8 cellular contexts compared by ENCODE assay signal in genomic region chr2:74199871-74200305, GRCh38. TPM values are rescaled to one million over a fixed set of nuclear protein-coding genes. Genes with fewer than 3 reads are reported as not detected.
DNase-seq lines count a peak whose midpoint lies in the region; ATAC-seq, FAIRE-seq and TF ChIP-seq lines count a peak whose summit lies in the region.

No MANE protein-coding gene starts in this region.

- no peak for FAIRE-seq in astrocyte (lab: Jason Lieb, UNC)

- peaks cover 64% of the 10 kb centered on the region for H3K79me2 ChIP-seq in astrocyte (ENCODE audit: insufficient read depth, low read length)

- peak overlapping the region; percentile 95 for H3K4me3 Mint-ChIP-seq in astrocyte (ENCODE audit: unreplicated experiment)

- WGBS in mesenchymal stem cell, result 2% methylated on average over 8 of the region's 8 CpGs
- 1 to 4% methylated on average over 8 of the region's 8 CpGs for WGBS in aorta, 2 donors

- H3K4me1 ChIP-seq in astrocyte (ENCODE audit: insufficient read depth, low read length) (peaks cover 11% of the 10 kb centered on the region), mesenchymal stem cell (ENCODE audit: control insufficient read depth, insufficient read depth, low read depth, low read length) (peaks cover 5% of the 10 kb centered on the region), aorta (ENCODE audit: control insufficient read depth in 1 of 2, insufficient read depth in 2 of 2, low read length in 2 of 2) (peaks cover 0 to 4% of the 10 kb centered on the region in 2 donors)

- H3K27me3 ChIP-seq in astrocyte (ENCODE audit: insufficient read depth, low read length) (no peaks in the 10 kb centered on the region), mesenchymal stem cell (ENCODE audit: control insufficient read depth in 1 of 2, insufficient read depth in 1 of 2, low read length in 2 of 2) (no peaks in the 10 kb centered on the region), aorta (ENCODE audit: control insufficient read depth in 1 of 2, insufficient read depth in 2 of 2, low read length in 1 of 2) (no peaks in the 10 kb centered on the region)

- no peak overlapping the region for H2BK12ac ChIP-seq in mesenchymal stem cell (ENCODE audit: low read length in 2 of 2)

- H3K4me2 ChIP-seq in astrocyte (ENCODE audit: low read length) (peak overlapping the region; percentile 83), mesenchymal stem cell (ENCODE audit: low read length, poor library complexity, severe bottlenecking) (peak overlapping the region; percentile 84)

- no peak for ATAC-seq in aorta (ENCODE audit: low FRiP score)
- no peak for ATAC-seq in HG03469 (IDR thresholded peaks at IDR 0.05; ENCODE audit: unreplicated experiment)

- H3K14ac ChIP-seq in mesenchymal stem cell (ENCODE audit: low read length in 2 of 2), result no peak overlapping the region

- no peak overlapping the region for H2BK120ac ChIP-seq in mesenchymal stem cell (ENCODE audit: low read depth, low read length)

- H3K27ac Mint-ChIP-seq in astrocyte (ENCODE audit: unreplicated experiment), result peak overlapping the region; percentile 93

- H4K8ac ChIP-seq in mesenchymal stem cell (ENCODE audit: low read length), result no peak overlapping the region

- no peak overlapping the region for H2AFZ ChIP-seq in astrocyte (ENCODE audit: low read depth, low read length)
- H2AFZ ChIP-seq in mesenchymal stem cell (ENCODE audit: low read depth, low read length), result no peak overlapping the region

- H3K4me3 ChIP-seq in LNCaP clone FGC (ENCODE audit: low read depth, low read length) (peak overlapping the region; percentile 73), astrocyte (ENCODE audit: insufficient read depth, low read depth, low read length) (peak overlapping the region; percentile 83), mesenchymal stem cell (ENCODE audit: insufficient read depth in 1 of 2, low read depth in 1 of 2, low read length in 2 of 2) (peak overlapping the region in 1 of 2 experiments; percentile 82), aorta (ENCODE audit: low read length in 2 of 2) (peak overlapping the region; percentile 54 to 68)

- H3K9ac ChIP-seq in astrocyte (ENCODE audit: low read length), result peak overlapping the region; percentile 93
- H3K9ac ChIP-seq in mesenchymal stem cell (ENCODE audit: low read length), result peak overlapping the region; percentile 93

- H4K91ac ChIP-seq in mesenchymal stem cell (ENCODE audit: low read length), result no peak overlapping the region

- intact Hi-C loops in aorta (cut with DNase I), result loop anchor here in 1 of 2 donors (5.0 kb wide), 2 partner anchors 52 to 53 kb away; partner anchors contain the start of gene BOLA3

- no peak overlapping the region for H2BK15ac ChIP-seq in mesenchymal stem cell (ENCODE audit: low read depth, poor library complexity, severe bottlenecking)

- H3K27ac ChIP-seq in astrocyte (ENCODE audit: low read depth, low read length) (no peak overlapping the region), mesenchymal stem cell (ENCODE audit: low read length, poor library complexity, severe bottlenecking) (no peak overlapping the region), aorta (ENCODE audit: low read depth in 1 of 2, low read length in 2 of 2) (peak overlapping the region in 1 of 2 donors; percentile 92)

- no peaks in the 10 kb centered on the region for H3K79me1 ChIP-seq in mesenchymal stem cell (replicated peaks; ENCODE audit: low read length, poor library complexity, severe bottlenecking)

- no peak overlapping the region for H3K4ac ChIP-seq in mesenchymal stem cell (ENCODE audit: low read depth in 1 of 2, low read length in 2 of 2)

- H3K18ac ChIP-seq in mesenchymal stem cell (ENCODE audit: low read depth in 1 of 2, low read length in 2 of 2), result no peak overlapping the region

- peaks cover 13% of the 10 kb centered on the region for H3K4me1 Mint-ChIP-seq in astrocyte (ENCODE audit: low read depth, unreplicated experiment)

- no peak for TF ChIP-seq CTCF in LNCaP clone FGC (IDR thresholded peaks at IDR 0.05; ENCODE audit: control insufficient read depth, extremely low read depth, insufficient read depth)
- TF ChIP-seq CTCF in astrocyte (IDR thresholded peaks at IDR 0.05; ENCODE audit: insufficient read depth, low read depth, low read length), result no peak

- DNase-seq in CD1c-positive myeloid dendritic cell (ENCODE audit: extremely low spot score) (peak; percentile 67), LNCaP clone FGC (ENCODE audit: low read depth) (no peak), astrocyte (ENCODE audit: low read depth) (no peak), mesenchymal stem cell (peak; percentile 64), aorta (no peak), NCI-H187 treated with DMSO at 0.1 percent for 48 hours (lab: John Stamatoyannopoulos, UW) (no peak), cerebellar cortex (ENCODE audit: low spot score) (no peak)

- H3K9me3 ChIP-seq in astrocyte (ENCODE audit: insufficient read depth, low read depth, low read length) (no peaks in the 10 kb centered on the region), mesenchymal stem cell (ENCODE audit: control insufficient read depth, low read length) (no peaks in the 10 kb centered on the region), aorta (ENCODE audit: control insufficient read depth, low read length) (no peaks in the 10 kb centered on the region)

- no peak overlapping the region for H2BK5ac ChIP-seq in mesenchymal stem cell (ENCODE audit: low read depth, low read length, poor library complexity, severe bottlenecking)

- H4K20me1 ChIP-seq in astrocyte (ENCODE audit: insufficient read depth, low read length), result peaks cover 52% of the 10 kb centered on the region

- H3K23ac ChIP-seq in mesenchymal stem cell (ENCODE audit: low read length in 2 of 2), result no peak overlapping the region

- no peak overlapping the region for H2AK5ac ChIP-seq in mesenchymal stem cell (ENCODE audit: low read length, severe bottlenecking)

- no peaks in the 10 kb centered on the region for H3K36me3 ChIP-seq in astrocyte (ENCODE audit: insufficient read depth, low read length)
- peaks cover 6 to 9% of the 10 kb centered on the region in 2 experiments for H3K36me3 ChIP-seq in mesenchymal stem cell (ENCODE audit: control insufficient read depth in 1 of 2, insufficient read depth in 2 of 2, low read depth in 1 of 2, low read length in 2 of 2)
- no peaks in the 10 kb centered on the region for H3K36me3 ChIP-seq in aorta (ENCODE audit: control insufficient read depth in 1 of 2, insufficient read depth in 2 of 2, low read length in 1 of 2)

- H3K27me3 Mint-ChIP-seq in astrocyte (ENCODE audit: low read depth, unreplicated experiment), result no peaks in the 10 kb centered on the region

- no peaks in the 10 kb centered on the region for H3K9me3 Mint-ChIP-seq in astrocyte (ENCODE audit: unreplicated experiment)

- H3K36me3 Mint-ChIP-seq in astrocyte (ENCODE audit: low read depth, unreplicated experiment), result peaks cover 6% of the 10 kb centered on the region

RNA-seq across cellular contexts. Expression of gene MTHFD2, which starts 1.5 kb away (rescaled TPM):
- total RNA-seq in astrocyte (350 and 365 TPM in 2 replicates), aorta (100 to 1,000 TPM in 1 of 2 donors, 10 to 100 TPM in 1; 55.7 to 119 TPM)
- polyA plus RNA-seq in mesenchymal stem cell (2013, experiment 1 of 2), result 88.7 TPM
- 89.4 TPM for polyA plus RNA-seq in mesenchymal stem cell (2013, experiment 2 of 2)
- polyA plus RNA-seq in aorta, result 100 to 1,000 TPM; 135 to 180 TPM

RNA-seq across cellular contexts. Expression of gene MOB1A, which starts 21.2 kb away (rescaled TPM):
- total RNA-seq in astrocyte (107 and 116 TPM in 2 replicates), aorta (100 to 1,000 TPM; 101 to 105 TPM)
- 51.8 TPM for polyA plus RNA-seq in mesenchymal stem cell (2013, experiment 1 of 2)
- polyA plus RNA-seq in mesenchymal stem cell (2013, experiment 2 of 2), result 52.4 TPM
- polyA plus RNA-seq in aorta, result 10 to 100 TPM; 35.7 to 51.3 TPM

RNA-seq across cellular contexts. Expression of gene BOLA3, which starts 52.2 kb away (rescaled TPM):
- 42.4 and 48.8 TPM in 2 replicates for total RNA-seq in astrocyte
- 70.7 TPM for polyA plus RNA-seq in mesenchymal stem cell (2013, experiment 1 of 2)
- polyA plus RNA-seq in mesenchymal stem cell (2013, experiment 2 of 2), result 74.6 TPM
- total RNA-seq in aorta, result 10 to 100 TPM; 13.6 to 15.3 TPM
- 10 to 100 TPM; 44.7 to 85.1 TPM for polyA plus RNA-seq in aorta

Comparison
In these comparisons a context has a peak if more than half of its experiments do, and no peak if none do; other contexts are left out.
1. DNase-seq: peak in CD1c-positive myeloid dendritic cell (single experiment) and mesenchymal stem cell (single experiment); none in LNCaP clone FGC (single experiment), astrocyte (single experiment), aorta (0 of 2), NCI-H187 treated with DMSO at 0.1 percent for 48 hours (single experiment) and cerebellar cortex (single experiment).